Comparison of ENCODE assay signal across 8 cellular contexts in genomic region chr15:38072507-38073277, GRCh38.
A peak's percentile ranks its signal among the peaks of the same experiment; 100 is the strongest.
DNase-seq lines count a peak whose midpoint lies in the region; ATAC-seq, FAIRE-seq and TF ChIP-seq lines count a peak whose summit lies in the region.

No MANE protein-coding gene starts in this region.

- DNase-seq in DMS153 (lab: John Stamatoyannopoulos, UW) (peak; percentile 40), DMS153 treated with DMSO at 0.1 percent for 48 hours (lab: John Stamatoyannopoulos, UW; ENCODE audit: unreplicated experiment) (no peak), HTR-8/SVneo (ENCODE audit: insufficient read length, low spot score) (peak; percentile 41), dorsolateral prefrontal cortex (peak; percentile 52 to 94 (median 92)), left lobe of liver (ENCODE audit: low spot score) (peak; percentile 65)
- peak; percentile 24 for DNase-seq in stimulated activated naive CD8-positive, alpha-beta T cell treated with anti-CD3 and anti-CD28 coated beads, Interleukin-15, Interleukin-2, amounts not matched to agents 100 U/mL and 50 U/mL, for 24 hours

- ATAC-seq in GM21529 (IDR thresholded peaks at IDR 0.05; ENCODE audit: unreplicated experiment): peak; percentile 60
- ATAC-seq in SK-N-SH treated with all-trans-retinoic acid at 6 μM for 48 hours: peak; percentile 72
- ATAC-seq in left lobe of liver: peak; percentile 92
- ATAC-seq in stimulated activated naive CD8-positive, alpha-beta T cell treated with anti-CD3 and anti-CD28 coated beads, Interleukin-15, Interleukin-2, amounts not matched to agents 100 U/mL and 50 U/mL, for 24 hours: peak; percentile 30

- TF ChIP-seq CTCF in dorsolateral prefrontal cortex (IDR thresholded peaks at IDR 0.05 in 54 of 56, conservative IDR thresholded peaks at IDR 0.05 in 2 of 56; ENCODE audit: low read depth in 1 of 56, partially characterized antibody in 56 of 56): peak in 38 of 56 donors; percentile 4 to 49 (median 24)

- intact Hi-C loops in dorsolateral prefrontal cortex (cut with DNase I): loop anchor here (1.0 to 10.0 kb wide), 7 partner anchors 58 to 282 kb away; partner anchors contain the start of gene SPRED1 (in 1 of the 2)

- no peak for FAIRE-seq in HTR-8/SVneo (lab: Jason Lieb, UNC)

- H3K4me3 ChIP-seq in dorsolateral prefrontal cortex: peak overlapping the region; percentile 34 to 80 (median 64)

- no peaks in the 10 kb centered on the region for H3K27me3 ChIP-seq in dorsolateral prefrontal cortex

- peak overlapping the region; percentile 74 to 98 (median 95) for H3K27ac ChIP-seq in dorsolateral prefrontal cortex

TF ChIP-seq in SK-N-SH treated with all-trans-retinoic acid at 6 μM for 48 hours, 23 proteins besides CTCF, POLR2A, EP300 and RAD21:
- peak; percentile 18; the same call in 1 of the 2 replicates for TF ChIP-seq TCF4 (CRISPR knock-in tag; IDR thresholded peaks at IDR 0.05; ENCODE audit: borderline replicate concordance)
- TF ChIP-seq ZNF70 (CRISPR knock-in tag; IDR thresholded peaks at IDR 0.05): no peak
- TF ChIP-seq, protein P1, sequence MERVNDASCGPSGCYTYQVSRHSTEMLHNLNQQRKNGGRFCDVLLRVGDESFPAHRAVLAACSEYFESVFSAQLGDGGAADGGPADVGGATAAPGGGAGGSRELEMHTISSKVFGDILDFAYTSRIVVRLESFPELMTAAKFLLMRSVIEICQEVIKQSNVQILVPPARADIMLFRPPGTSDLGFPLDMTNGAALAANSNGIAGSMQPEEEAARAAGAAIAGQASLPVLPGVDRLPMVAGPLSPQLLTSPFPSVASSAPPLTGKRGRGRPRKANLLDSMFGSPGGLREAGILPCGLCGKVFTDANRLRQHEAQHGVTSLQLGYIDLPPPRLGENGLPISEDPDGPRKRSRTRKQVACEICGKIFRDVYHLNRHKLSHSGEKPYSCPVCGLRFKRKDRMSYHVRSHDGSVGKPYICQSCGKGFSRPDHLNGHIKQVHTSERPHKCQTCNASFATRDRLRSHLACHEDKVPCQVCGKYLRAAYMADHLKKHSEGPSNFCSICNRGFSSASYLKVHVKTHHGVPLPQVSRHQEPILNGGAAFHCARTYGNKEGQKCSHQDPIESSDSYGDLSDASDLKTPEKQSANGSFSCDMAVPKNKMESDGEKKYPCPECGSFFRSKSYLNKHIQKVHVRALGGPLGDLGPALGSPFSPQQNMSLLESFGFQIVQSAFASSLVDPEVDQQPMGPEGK (CRISPR knock-in tag; IDR thresholded peaks at IDR 0.05; ENCODE audit: borderline replicate concordance): no peak
- TF ChIP-seq RARB (CRISPR knock-in tag; IDR thresholded peaks at IDR 0.05): no peak
- no peak for TF ChIP-seq CREB5 (CRISPR knock-in tag; IDR thresholded peaks at IDR 0.05; ENCODE audit: low read depth)

Comparison
In these comparisons a context has a peak if more than half of its experiments do, and no peak if none do; other contexts are left out.
1. ATAC-seq: peak in every context shown above with its lines; median percentile 92 in left lobe of liver; 72 in SK-N-SH treated with all-trans-retinoic acid at 6 μM for 48 hours; 60 in GM21529; 30 in stimulated activated naive CD8-positive, alpha-beta T cell treated with anti-CD3 and anti-CD28 coated beads, Interleukin-15, Interleukin-2, amounts not matched to agents 100 U/mL and 50 U/mL, for 24 hours.